Comparison of ENCODE assay signal across 8 cellular contexts in the genomic region with DNA sequence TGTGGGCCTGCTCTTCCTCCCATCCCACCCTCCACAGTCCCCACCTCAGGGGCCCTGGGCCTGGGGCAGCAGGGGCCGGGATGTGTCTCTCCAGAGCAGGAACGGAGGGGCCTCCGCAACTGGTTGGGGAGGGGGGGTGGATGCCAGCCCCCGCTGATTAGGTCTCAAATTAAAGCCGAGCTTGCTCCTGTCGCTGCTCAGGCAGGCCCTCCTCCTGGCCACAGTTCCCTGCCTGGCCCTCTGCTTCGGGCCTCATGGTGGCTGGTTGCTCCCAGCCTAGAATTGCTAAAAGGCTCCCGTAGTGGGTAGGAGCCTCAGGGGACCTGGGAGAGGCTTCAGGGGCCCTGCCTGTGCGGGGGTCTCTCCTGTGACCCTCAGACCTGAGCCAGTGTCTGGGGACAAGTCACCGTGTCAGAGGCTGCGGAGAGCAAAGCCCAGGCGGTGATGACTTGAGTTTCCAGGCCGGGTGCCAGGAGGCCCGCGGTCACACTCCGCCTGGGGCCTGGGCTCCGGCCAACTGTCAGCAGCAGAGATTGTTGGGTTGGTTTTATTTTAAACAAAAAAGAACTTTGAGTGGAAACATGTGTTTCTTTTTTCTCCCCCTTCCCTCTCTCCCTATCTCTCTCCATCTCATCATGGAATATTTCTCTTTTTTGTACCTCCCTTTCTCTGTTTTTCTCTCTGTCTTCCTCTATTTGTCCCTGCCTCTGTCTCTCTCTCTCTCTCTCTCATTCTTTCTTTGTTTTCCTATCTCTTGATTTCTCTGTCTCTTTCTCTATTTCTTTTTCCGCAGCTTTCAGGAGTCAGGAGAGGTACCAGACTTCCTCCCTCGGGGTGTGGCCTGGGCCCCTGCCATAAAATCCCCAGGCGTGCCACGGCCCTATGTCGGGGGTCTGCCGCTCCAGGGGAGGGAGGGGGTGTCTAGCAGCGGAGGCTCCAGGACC. TPM values are rescaled to one million over a fixed set of nuclear protein-coding genes. Genes with fewer than 3 reads are reported as not detected.
DNase-seq lines count a peak whose midpoint lies in the region; ATAC-seq and TF ChIP-seq lines count a peak whose summit lies in the region.

No MANE protein-coding gene starts in this region.

- peak overlapping the region; percentile 69 for H4K8ac ChIP-seq in mesenchymal stem cell (ENCODE audit: low read length)

- H3K27ac ChIP-seq in mesenchymal stem cell (ENCODE audit: low read length, poor library complexity, severe bottlenecking) = peak overlapping the region; percentile 91

- H2AFZ ChIP-seq in mesenchymal stem cell (ENCODE audit: low read depth, low read length) = no peak overlapping the region

- H3K9me3 ChIP-seq in mesenchymal stem cell (ENCODE audit: control insufficient read depth, low read length) = no peaks in the 10 kb centered on the region

- peak; percentile 67 for DNase-seq in AG09309 (ENCODE audit: low read depth)
- DNase-seq in NCI-H2196 treated with DMSO at 0.1 percent for 48 hours (lab: John Stamatoyannopoulos, UW; ENCODE audit: unreplicated experiment) = peak; percentile 56
- peak; percentile 78 to 87 for DNase-seq in dermis microvascular lymphatic vessel endothelial cell (ENCODE audit: low read depth in 2 of 2)
- DNase-seq in mesenchymal stem cell = peak; percentile 95
- DNase-seq in ureter (ENCODE audit: low spot score) = peak; percentile 88
- DNase-seq in activated CD4-positive, alpha-beta T cell treated with anti-CD3 and anti-CD28 coated beads for 1 hour = no peak

- no peaks in the 10 kb centered on the region for H3K27me3 ChIP-seq in mesenchymal stem cell (ENCODE audit: control insufficient read depth in 1 of 2, insufficient read depth in 1 of 2, low read length in 2 of 2)

- ATAC-seq in GM18907 (IDR thresholded peaks at IDR 0.05; ENCODE audit: unreplicated experiment) (no peak), GM18519 (IDR thresholded peaks at IDR 0.05; ENCODE audit: low FRiP score, unreplicated experiment) (no peak)

- peak overlapping the region; percentile 84 for H3K9ac ChIP-seq in mesenchymal stem cell (ENCODE audit: low read length)

- peak overlapping the region; percentile 70 to 97 for H2BK12ac ChIP-seq in mesenchymal stem cell (ENCODE audit: low read length in 2 of 2)

- H3K4me3 ChIP-seq in AG09309 (ENCODE audit: control insufficient read depth, low read depth, low read length) (no peak overlapping the region), mesenchymal stem cell (ENCODE audit: insufficient read depth in 1 of 2, low read depth in 1 of 2, low read length in 2 of 2) (no peak overlapping the region)

- no peak for TF ChIP-seq CTCF in AG09309 (IDR thresholded peaks at IDR 0.05; ENCODE audit: control insufficient read depth, insufficient read depth, low read depth, low read length, missing control alignments)

- H2BK120ac ChIP-seq in mesenchymal stem cell (ENCODE audit: low read depth, low read length) = peak overlapping the region; percentile 95

- H2BK15ac ChIP-seq in mesenchymal stem cell (ENCODE audit: low read depth, poor library complexity, severe bottlenecking) = peak overlapping the region; percentile 98

- peaks cover 63% of the 10 kb centered on the region for H3K4me1 ChIP-seq in mesenchymal stem cell (ENCODE audit: control insufficient read depth, insufficient read depth, low read depth, low read length)

- no peak overlapping the region for H3K4me2 ChIP-seq in mesenchymal stem cell (ENCODE audit: low read length, poor library complexity, severe bottlenecking)

- peak overlapping the region; percentile 21 for H2AK5ac ChIP-seq in mesenchymal stem cell (ENCODE audit: low read length, severe bottlenecking)

- peak overlapping the region; percentile 99 for H4K91ac ChIP-seq in mesenchymal stem cell (ENCODE audit: low read length)

- peak overlapping the region; percentile 91 for H2BK5ac ChIP-seq in mesenchymal stem cell (ENCODE audit: low read depth, low read length, poor library complexity, severe bottlenecking)

- WGBS in mesenchymal stem cell = 22% methylated on average over 15 of the region's 24 CpGs

- peak overlapping the region; percentile 79 to 94 for H3K4ac ChIP-seq in mesenchymal stem cell (ENCODE audit: low read depth in 1 of 2, low read length in 2 of 2)

- H3K79me1 ChIP-seq in mesenchymal stem cell (replicated peaks; ENCODE audit: low read length, poor library complexity, severe bottlenecking) = peaks cover 2% of the 10 kb centered on the region

- H3K23ac ChIP-seq in mesenchymal stem cell (ENCODE audit: low read length in 2 of 2) = no peak overlapping the region

- no peaks in the 10 kb centered on the region for H3K36me3 ChIP-seq in mesenchymal stem cell (ENCODE audit: control insufficient read depth in 1 of 2, insufficient read depth in 2 of 2, low read depth in 1 of 2, low read length in 2 of 2)

- peak overlapping the region; percentile 93 for H3K18ac ChIP-seq in mesenchymal stem cell (ENCODE audit: low read depth in 1 of 2, low read length in 2 of 2)

- peak overlapping the region in 1 of 2 experiments; percentile 58 for H3K14ac ChIP-seq in mesenchymal stem cell (ENCODE audit: low read length in 2 of 2)

RNA-seq across cellular contexts. Expression of a gene that starts 20.0 kb away (rescaled TPM):
- total RNA-seq in dermis microvascular lymphatic vessel endothelial cell (71.1 and 112 TPM in 2 replicates), ureter (58.9 TPM)
- 31.9 TPM for polyA plus RNA-seq in mesenchymal stem cell (2013, experiment 1 of 2)
- polyA plus RNA-seq in mesenchymal stem cell (2013, experiment 2 of 2) = 31.0 TPM

RNA-seq across cellular contexts. Expression of a gene that starts 36.6 kb away (rescaled TPM):
- total RNA-seq in dermis microvascular lymphatic vessel endothelial cell = 4.0 and 4.4 TPM in 2 replicates
- 4.5 TPM for polyA plus RNA-seq in mesenchymal stem cell (2013, experiment 1 of 2)
- 4.5 TPM for polyA plus RNA-seq in mesenchymal stem cell (2013, experiment 2 of 2)
- total RNA-seq in ureter = 24.8 TPM
